26 cellular contexts compared by ENCODE assay signal in the genomic region with DNA sequence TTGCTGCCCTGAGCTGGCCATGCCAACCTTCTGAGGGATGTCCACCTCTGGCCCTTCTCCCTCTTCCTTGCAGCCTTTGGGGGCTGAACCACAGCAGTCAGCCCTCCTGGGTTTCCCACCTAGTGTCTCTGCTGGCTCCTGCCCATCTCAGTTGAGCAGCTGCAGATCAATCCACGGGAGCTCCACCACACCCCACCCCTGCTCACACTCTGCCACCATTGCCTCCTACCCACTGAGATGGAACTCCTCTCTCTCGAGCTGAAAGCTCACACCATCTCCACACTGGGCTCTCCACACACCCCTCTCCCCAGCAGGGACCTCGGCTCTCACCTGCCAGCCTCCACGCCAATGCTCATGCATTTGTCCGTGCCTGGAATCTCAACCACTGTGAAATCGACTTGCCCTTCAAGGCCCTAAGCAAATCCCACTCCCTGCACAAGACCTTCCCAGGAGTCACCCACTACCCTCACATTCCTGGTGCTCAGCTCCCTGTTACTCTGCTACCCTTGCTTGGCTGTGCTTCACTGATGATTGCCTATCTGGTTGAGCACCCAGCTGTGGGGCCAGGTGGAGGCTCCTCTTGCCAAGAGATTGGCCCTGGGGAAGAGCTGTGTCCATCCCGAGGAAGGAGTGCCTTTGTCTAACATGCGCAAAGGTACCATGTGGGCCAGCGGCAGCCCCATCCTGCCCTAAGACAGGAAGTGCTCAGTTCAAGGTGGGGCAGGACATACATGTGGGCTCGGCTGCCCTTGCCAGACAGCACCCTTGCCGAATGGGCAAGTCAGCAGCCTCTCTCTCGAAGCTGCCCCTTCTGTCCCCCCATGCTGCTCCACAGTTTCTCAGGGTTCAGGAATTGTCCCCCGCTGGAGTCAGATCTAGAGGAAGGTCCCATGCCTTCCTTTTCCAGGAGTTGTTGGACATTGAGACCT.
DNase-seq lines count a peak whose midpoint lies in the region; ATAC-seq, FAIRE-seq and TF ChIP-seq lines count a peak whose summit lies in the region.
"Had no signal": no experiment of that assay in that cellular context is flagged by ENCODE, and none has a peak within 500 bp of the region (broad histone marks: within the 10 kb centered on the region; RNA-seq: fewer than 3 reads in every experiment).

No MANE protein-coding gene starts in this region.

- intact Hi-C loops in cardiac septum (cut with DNase I) (no loop called here), left ventricle myocardium superior (cut with micrococcal nuclease) (no loop called here), vagina (cut with DNase I) (loop anchor here (10.0 kb wide), 1 partner anchor 206 kb away; the partner anchor contains the start of gene CYP26B1)

- DNase-seq in cardiac septum (ENCODE audit: low spot score): peak; percentile 71
- DNase-seq in left ventricle myocardium superior: no peak
- no peak for DNase-seq in bronchial epithelial cell (ENCODE audit: low read depth)
- peak; percentile 70 for DNase-seq in osteocyte (ENCODE audit: extremely low spot score, unreplicated experiment)
- peak; percentile 79 to 81 for DNase-seq in vagina (ENCODE audit: extremely low spot score in 2 of 2)
- DNase-seq in WERI-Rb-1: no peak
- no peak for DNase-seq in GM13977 (ENCODE audit: low spot score)
- no peak for DNase-seq in cerebellar cortex (ENCODE audit: low spot score)
- DNase-seq: activated CD4-positive, CD25-positive, alpha-beta regulatory T cell treated with anti-CD3 and anti-CD28 coated beads, Interleukin-2, amount 50 U/mL, for 72 hours; activated gamma-delta T cell treated with Interleukin-2 at 50 U/mL for 16 hours; amniotic stem cell; DMS153; immature natural killer cell; lower lobe of right lung; NCI-H1048; NCI-H2081 treated with DMSO at 0.1 percent for 48 hours; NCI-H446; occipital lobe; stimulated activated CD4-positive, alpha-beta T cell treated with anti-CD3 and anti-CD28 coated beads, Interleukin-15, amount 100 ng/mL, for 24 hours; T1000 had no signal

- H3K4me1 Mint-ChIP-seq in osteocyte (ENCODE audit: unreplicated experiment): peaks cover 49% of the 10 kb centered on the region
- H3K4me1 Mint-ChIP-seq: immature natural killer cell had no signal

- H3K9me3 ChIP-seq in vagina: no peaks in the 10 kb centered on the region
- H3K9me3 ChIP-seq in WERI-Rb-1 (ENCODE audit: severe bottlenecking): peaks cover 3% of the 10 kb centered on the region
- H3K9me3 ChIP-seq: lower lobe of right lung, suprapubic skin had no signal

- H3K27me3 Mint-ChIP-seq in osteocyte (ENCODE audit: unreplicated experiment): no peaks in the 10 kb centered on the region

- no peak for TF ChIP-seq POLR2A in vagina (IDR thresholded peaks at IDR 0.05)

- H3K4me3 ChIP-seq in bronchial epithelial cell (ENCODE audit: low read depth, low read length) (no peak overlapping the region), vagina (no peak overlapping the region), WERI-Rb-1 (ENCODE audit: low read depth, low read length) (no peak overlapping the region)
- H3K4me3 ChIP-seq: cardiac muscle cell, dorsolateral prefrontal cortex, lower lobe of right lung, suprapubic skin had no signal

- TF ChIP-seq CTCF in bronchial epithelial cell (IDR thresholded peaks at IDR 0.05; ENCODE audit: insufficient read depth, low read length, severe bottlenecking) (no peak), osteocyte (IDR thresholded peaks at IDR 0.05) (no peak), vagina (IDR thresholded peaks at IDR 0.05) (no peak), WERI-Rb-1 (IDR thresholded peaks at IDR 0.05; ENCODE audit: low read depth, low read length) (no peak), GM13977 (IDR thresholded peaks at IDR 0.05; ENCODE audit: extremely low read depth, insufficient read depth, missing control alignments) (no peak)

- H3K27me3 ChIP-seq in bronchial epithelial cell (ENCODE audit: control insufficient read depth, insufficient read depth, low read length) (no peaks in the 10 kb centered on the region), vagina (no peaks in the 10 kb centered on the region), WERI-Rb-1 (ENCODE audit: insufficient read depth, low read depth, severe bottlenecking) (no peaks in the 10 kb centered on the region)
- H3K27me3 ChIP-seq: cardiac muscle cell, suprapubic skin had no signal

- H3K36me3 ChIP-seq in bronchial epithelial cell (ENCODE audit: control insufficient read depth, insufficient read depth, low read length) (no peaks in the 10 kb centered on the region), vagina (no peaks in the 10 kb centered on the region), WERI-Rb-1 (no peaks in the 10 kb centered on the region)
- H3K36me3 ChIP-seq: cardiac muscle cell, lower lobe of right lung, suprapubic skin had no signal

- H3K4me3 Mint-ChIP-seq in osteocyte (ENCODE audit: unreplicated experiment): no peak overlapping the region
- H3K4me3 Mint-ChIP-seq: CD4-positive, alpha-beta T cell; immature natural killer cell had no signal

- peak; percentile 36 for FAIRE-seq in bronchial epithelial cell (lab: Jason Lieb, UNC)
- FAIRE-seq: GM12891 had no signal

- no peak for ATAC-seq in left ventricle myocardium superior
- ATAC-seq: lower lobe of right lung had no signal

- H3K27ac Mint-ChIP-seq in osteocyte (ENCODE audit: unreplicated experiment): no peak overlapping the region
- H3K27ac Mint-ChIP-seq: CD4-positive, alpha-beta T cell; immature natural killer cell had no signal

- H3K27ac ChIP-seq in vagina (no peak overlapping the region), WERI-Rb-1 (no peak overlapping the region)
- H3K27ac ChIP-seq: cardiac muscle cell, KMS-11, lower lobe of right lung had no signal

- H3K36me3 Mint-ChIP-seq in osteocyte (ENCODE audit: unreplicated experiment): no peaks in the 10 kb centered on the region
- H3K36me3 Mint-ChIP-seq: immature natural killer cell had no signal

- H3K9me3 Mint-ChIP-seq in osteocyte (ENCODE audit: unreplicated experiment): no peaks in the 10 kb centered on the region
- H3K9me3 Mint-ChIP-seq: CD4-positive, alpha-beta T cell had no signal

- in situ Hi-C loops in GM13977 (cut with MboI; ENCODE audit: low pct_unique_long_range_greater_than_20kb, low sequenced_read_pairs, unreplicated experiment): no loop called here

- H3K4me1 ChIP-seq in vagina: peaks cover 41% of the 10 kb centered on the region
- H3K4me1 ChIP-seq: lower lobe of right lung had no signal

Comparison
In these comparisons a context has a peak if more than half of its experiments do, and no peak if none do; other contexts are left out.
1. DNase-seq: peak in cardiac septum (single experiment), osteocyte (single experiment) and vagina (2 of 2); none in left ventricle myocardium superior (single experiment), bronchial epithelial cell (single experiment), WERI-Rb-1 (single experiment), GM13977 (single experiment) and cerebellar cortex (single experiment).